ENCODE assay signal across 8 cellular contexts in genomic region chr4:107824367-107825071, GRCh38. TPM values are rescaled to one million over a fixed set of nuclear protein-coding genes. Genes with fewer than 3 reads are reported as not detected.
DNase-seq lines count a peak whose midpoint lies in the region; ATAC-seq and TF ChIP-seq lines count a peak whose summit lies in the region.

Gene SGMS2 (plus strand): TSS chr4:107824932. CDS start chr4:107895554, 70,622 bp downstream.

- DNase-seq in activated CD4-positive, alpha-beta T cell treated with anti-CD3 and anti-CD28 coated beads for 24 hours (ENCODE audit: low read depth in 2 of 2), result peak; percentile 41 to 72
- DNase-seq in activated CD4-positive, alpha-beta T cell treated with anti-CD3 and anti-CD28 coated beads for 1 hour, result no peak
- DNase-seq in NCI-H446 treated with DMSO at 0.1 percent for 48 hours (lab: John Stamatoyannopoulos, UW) (peak; percentile 0), fibroblast of mammary gland (ENCODE audit: low read depth) (peak; percentile 88), myocyte (ENCODE audit: low read depth) (peak; percentile 93)
- peak; percentile 84 for DNase-seq in activated T-cell treated with anti-CD3 and anti-CD28 coated beads, Interleukin-2, amount 50 U/mL, for 48 hours

- peak within 1 kb of the TSS; percentile 96 for H3K4me3 ChIP-seq in fibroblast of mammary gland (ENCODE audit: control insufficient read depth, low read depth, low read length)

- peaks cover 43% of the 10 kb centered on the region for H3K27me3 Mint-ChIP-seq in stimulated activated memory B cell treated with anti-CD40 and anti-IgM and Interleukin-4, amounts not matched to agents 10 μg/mL and 1 μg/mL and 100 μg/mL, for 72 hours

- TF ChIP-seq CTCF in fibroblast of mammary gland (conservative IDR thresholded peaks at IDR 0.05; ENCODE audit: control insufficient read depth, insufficient read depth, low read depth, low read length), result no peak

- H3K9me3 Mint-ChIP-seq in stimulated activated memory B cell treated with anti-CD40 and anti-IgM and Interleukin-4, amounts not matched to agents 10 μg/mL and 1 μg/mL and 100 μg/mL, for 72 hours, result no peaks in the 10 kb centered on the region

- peak within 1 kb of the TSS; percentile 84 for H3K4me3 Mint-ChIP-seq in stimulated activated memory B cell treated with anti-CD40 and anti-IgM and Interleukin-4, amounts not matched to agents 10 μg/mL and 1 μg/mL and 100 μg/mL, for 72 hours

- H3K36me3 Mint-ChIP-seq in stimulated activated memory B cell treated with anti-CD40 and anti-IgM and Interleukin-4, amounts not matched to agents 10 μg/mL and 1 μg/mL and 100 μg/mL, for 72 hours, result no peaks in the 10 kb centered on the region

- ATAC-seq in HG02938 (IDR thresholded peaks at IDR 0.05; ENCODE audit: unreplicated experiment), result peak; percentile 59
- peak; percentile 69 for ATAC-seq in stimulated activated memory B cell treated with anti-CD40 and anti-IgM and Interleukin-4, amounts not matched to agents 10 μg/mL and 1 μg/mL and 100 μg/mL, for 72 hours

- H3K27ac Mint-ChIP-seq in stimulated activated memory B cell treated with anti-CD40 and anti-IgM and Interleukin-4, amounts not matched to agents 10 μg/mL and 1 μg/mL and 100 μg/mL, for 72 hours, result peak within 1 kb of the TSS; percentile 51

- peaks cover 22% of the 10 kb centered on the region for H3K4me1 Mint-ChIP-seq in stimulated activated memory B cell treated with anti-CD40 and anti-IgM and Interleukin-4, amounts not matched to agents 10 μg/mL and 1 μg/mL and 100 μg/mL, for 72 hours

RNA-seq across cellular contexts. Expression of gene SGMS2, which starts in this region (rescaled TPM):
- 76.4 and 103 TPM in 2 replicates for total RNA-seq in myocyte
- polyA plus RNA-seq in myocyte (2012), result 14.9 TPM
